Comparison of ENCODE assay signal across 23 cellular contexts in genomic region chr3:45967724-45968123, GRCh38. TPM values are rescaled to one million over a fixed set of nuclear protein-coding genes. Genes with fewer than 3 reads are reported as not detected.
DNase-seq lines count a peak whose midpoint lies in the region; ATAC-seq and TF ChIP-seq lines count a peak whose summit lies in the region.
"Had no signal": no experiment of that assay in that cellular context is flagged by ENCODE, and none has a peak within 500 bp of the region (broad histone marks: within the 10 kb centered on the region; RNA-seq: fewer than 3 reads in every experiment).

No MANE protein-coding gene starts in this region.

- no peaks in the 10 kb centered on the region for H3K27me3 Mint-ChIP-seq in activated naive CD8-positive, alpha-beta T cell treated with anti-CD3 and anti-CD28 coated beads, Interleukin-2, amount 10 ng/mL, durations not matched to agents 7 days and 5 days
- H3K27me3 Mint-ChIP-seq in activated naive CD8-positive, alpha-beta T cell treated with anti-CD3 and anti-CD28 coated beads for 36 hours, result peaks cover 3% of the 10 kb centered on the region
- H3K27me3 Mint-ChIP-seq in activated T-helper 17 cell treated with anti-CD3 and anti-CD28 coated beads, Interleukin-2, amount 50 U/mL, for 72 hours, result no peaks in the 10 kb centered on the region
- no peaks in the 10 kb centered on the region for H3K27me3 Mint-ChIP-seq in nephron progenitor cell (ENCODE audit: low read depth, poor library complexity)
- H3K27me3 Mint-ChIP-seq in stimulated activated memory B cell treated with anti-CD40 and anti-IgM and Interleukin-4, amounts not matched to agents 10 μg/mL and 1 μg/mL and 100 μg/mL, for 72 hours, result no peaks in the 10 kb centered on the region
- H3K27me3 Mint-ChIP-seq: activated naive CD8-positive, alpha-beta T cell treated with anti-CD3 and anti-CD28 coated beads, Interleukin-2, amount 50 U/mL, for 24 hours; CD4-positive, alpha-beta T cell had no signal

- no peaks in the 10 kb centered on the region for H3K27me3 ChIP-seq in vagina
- H3K27me3 ChIP-seq: heart left ventricle had no signal

- H3K27ac ChIP-seq in vagina, result peak overlapping the region; percentile 27
- H3K27ac ChIP-seq: neutrophil had no signal

- peak overlapping the region; percentile 70 for H3K27ac Mint-ChIP-seq in activated naive CD8-positive, alpha-beta T cell treated with anti-CD3 and anti-CD28 coated beads, Interleukin-2, amount 10 ng/mL, durations not matched to agents 7 days and 5 days
- no peak overlapping the region for H3K27ac Mint-ChIP-seq in activated naive CD8-positive, alpha-beta T cell treated with anti-CD3 and anti-CD28 coated beads for 36 hours
- peak overlapping the region; percentile 44 for H3K27ac Mint-ChIP-seq in activated T-helper 17 cell treated with anti-CD3 and anti-CD28 coated beads, Interleukin-2, amount 50 U/mL, for 72 hours
- peak overlapping the region; percentile 68 for H3K27ac Mint-ChIP-seq in nephron progenitor cell
- H3K27ac Mint-ChIP-seq in stimulated activated memory B cell treated with anti-CD40 and anti-IgM and Interleukin-4, amounts not matched to agents 10 μg/mL and 1 μg/mL and 100 μg/mL, for 72 hours, result no peak overlapping the region
- H3K27ac Mint-ChIP-seq: activated naive CD8-positive, alpha-beta T cell treated with anti-CD3 and anti-CD28 coated beads, Interleukin-2, amount 50 U/mL, for 24 hours; CD4-positive, alpha-beta T cell had no signal

- no peaks in the 10 kb centered on the region for H3K9me3 ChIP-seq in vagina
- H3K9me3 ChIP-seq: heart left ventricle, neutrophil had no signal

- TF ChIP-seq CTCF in nephron progenitor cell (IDR thresholded peaks at IDR 0.05), result no peak
- no peak for TF ChIP-seq CTCF in vagina (IDR thresholded peaks at IDR 0.05)

- peaks cover 29% of the 10 kb centered on the region for H3K4me1 ChIP-seq in vagina

- intact Hi-C loops in vagina (cut with DNase I), result no loop called here

- no peak for DNase-seq in activated naive CD8-positive, alpha-beta T cell treated with anti-CD3 and anti-CD28 coated beads, Interleukin-2, amount 10 ng/mL, durations not matched to agents 7 days and 5 days
- DNase-seq in activated naive CD8-positive, alpha-beta T cell treated with anti-CD3 and anti-CD28 coated beads for 36 hours, result no peak
- DNase-seq in nephron progenitor cell, result no peak
- DNase-seq in vagina (ENCODE audit: extremely low spot score in 2 of 2), result no peak
- DNase-seq in HUDEP-2 (lab: John Stamatoyannopoulos, UW; ENCODE audit: unreplicated experiment in 76 of 76), result no peak
- no peak for DNase-seq in cerebellar cortex (ENCODE audit: low spot score)
- DNase-seq: activated naive CD8-positive, alpha-beta T cell treated with anti-CD3 and anti-CD28 coated beads, Interleukin-2, amount 50 U/mL, for 24 hours; CD4-positive, alpha-beta T cell; cortex of kidney; DMS53; NCI-H1694; NCI-H748 treated with DMSO at 0.1 percent for 48 hours; SIG-M5 had no signal

- no peak for ATAC-seq in activated naive CD8-positive, alpha-beta T cell treated with anti-CD3 and anti-CD28 coated beads, Interleukin-2, amount 10 ng/mL, durations not matched to agents 7 days and 5 days (ENCODE audit: low read depth)
- no peak for ATAC-seq in activated T-helper 17 cell treated with anti-CD3 and anti-CD28 coated beads, Interleukin-2, amount 50 U/mL, for 72 hours (replicated peaks)
- no peak for ATAC-seq in stimulated activated memory B cell treated with anti-CD40 and anti-IgM and Interleukin-4, amounts not matched to agents 10 μg/mL and 1 μg/mL and 100 μg/mL, for 72 hours
- ATAC-seq: activated naive CD8-positive, alpha-beta T cell treated with anti-CD3 and anti-CD28 coated beads, Interleukin-2, amount 50 U/mL, for 24 hours; K562; left lobe of liver had no signal

- no peak overlapping the region for H3K4me3 ChIP-seq in vagina
- H3K4me3 ChIP-seq: heart left ventricle, K562 had no signal

- H3K36me3 ChIP-seq in vagina, result peaks cover 0 to 73% of the 10 kb centered on the region in 2 donors

- no peak for TF ChIP-seq POLR2A in vagina (IDR thresholded peaks at IDR 0.05)

- H3K4me3 Mint-ChIP-seq in activated naive CD8-positive, alpha-beta T cell treated with anti-CD3 and anti-CD28 coated beads, Interleukin-2, amount 10 ng/mL, durations not matched to agents 7 days and 5 days, result no peak overlapping the region
- no peak overlapping the region for H3K4me3 Mint-ChIP-seq in activated naive CD8-positive, alpha-beta T cell treated with anti-CD3 and anti-CD28 coated beads for 36 hours
- peak overlapping the region; percentile 63 for H3K4me3 Mint-ChIP-seq in activated T-helper 17 cell treated with anti-CD3 and anti-CD28 coated beads, Interleukin-2, amount 50 U/mL, for 72 hours
- H3K4me3 Mint-ChIP-seq in nephron progenitor cell, result no peak overlapping the region
- no peak overlapping the region for H3K4me3 Mint-ChIP-seq in stimulated activated memory B cell treated with anti-CD40 and anti-IgM and Interleukin-4, amounts not matched to agents 10 μg/mL and 1 μg/mL and 100 μg/mL, for 72 hours
- H3K4me3 Mint-ChIP-seq: activated naive CD8-positive, alpha-beta T cell treated with anti-CD3 and anti-CD28 coated beads, Interleukin-2, amount 50 U/mL, for 24 hours; CD4-positive, alpha-beta T cell had no signal

- peaks cover 70% of the 10 kb centered on the region for H3K4me1 Mint-ChIP-seq in activated naive CD8-positive, alpha-beta T cell treated with anti-CD3 and anti-CD28 coated beads, Interleukin-2, amount 10 ng/mL, durations not matched to agents 7 days and 5 days
- peaks cover 52% of the 10 kb centered on the region for H3K4me1 Mint-ChIP-seq in activated naive CD8-positive, alpha-beta T cell treated with anti-CD3 and anti-CD28 coated beads for 36 hours
- peaks cover 52% of the 10 kb centered on the region for H3K4me1 Mint-ChIP-seq in activated T-helper 17 cell treated with anti-CD3 and anti-CD28 coated beads, Interleukin-2, amount 50 U/mL, for 72 hours
- peaks cover 20% of the 10 kb centered on the region for H3K4me1 Mint-ChIP-seq in nephron progenitor cell
- peaks cover 57% of the 10 kb centered on the region for H3K4me1 Mint-ChIP-seq in stimulated activated memory B cell treated with anti-CD40 and anti-IgM and Interleukin-4, amounts not matched to agents 10 μg/mL and 1 μg/mL and 100 μg/mL, for 72 hours

- POLR2A ChIA-PET in activated naive CD8-positive, alpha-beta T cell treated with anti-CD3 and anti-CD28 coated beads, Interleukin-2, amount 10 ng/mL, durations not matched to agents 7 days and 5 days (lab: Charles Lee), result interaction anchor here (2.9 to 5.1 kb wide), 3 partner anchors 9 to 27 kb away, joined by 15 to 44 read pairs (median 22); partner anchors contain the start of gene FYCO1

- H3K36me3 Mint-ChIP-seq in activated naive CD8-positive, alpha-beta T cell treated with anti-CD3 and anti-CD28 coated beads, Interleukin-2, amount 10 ng/mL, durations not matched to agents 7 days and 5 days, result peaks cover 70% of the 10 kb centered on the region
- peaks cover 58% of the 10 kb centered on the region for H3K36me3 Mint-ChIP-seq in activated naive CD8-positive, alpha-beta T cell treated with anti-CD3 and anti-CD28 coated beads for 36 hours
- H3K36me3 Mint-ChIP-seq in activated T-helper 17 cell treated with anti-CD3 and anti-CD28 coated beads, Interleukin-2, amount 50 U/mL, for 72 hours (ENCODE audit: low read depth), result peaks cover 100% of the 10 kb centered on the region
- peaks cover 58% of the 10 kb centered on the region for H3K36me3 Mint-ChIP-seq in nephron progenitor cell (ENCODE audit: low read depth)
- peaks cover 44% of the 10 kb centered on the region for H3K36me3 Mint-ChIP-seq in stimulated activated memory B cell treated with anti-CD40 and anti-IgM and Interleukin-4, amounts not matched to agents 10 μg/mL and 1 μg/mL and 100 μg/mL, for 72 hours

- no peaks in the 10 kb centered on the region for H3K9me3 Mint-ChIP-seq in activated naive CD8-positive, alpha-beta T cell treated with anti-CD3 and anti-CD28 coated beads, Interleukin-2, amount 10 ng/mL, durations not matched to agents 7 days and 5 days
- H3K9me3 Mint-ChIP-seq in activated naive CD8-positive, alpha-beta T cell treated with anti-CD3 and anti-CD28 coated beads for 36 hours, result no peaks in the 10 kb centered on the region
- H3K9me3 Mint-ChIP-seq in activated T-helper 17 cell treated with anti-CD3 and anti-CD28 coated beads, Interleukin-2, amount 50 U/mL, for 72 hours, result no peaks in the 10 kb centered on the region
- H3K9me3 Mint-ChIP-seq in nephron progenitor cell, result no peaks in the 10 kb centered on the region
- H3K9me3 Mint-ChIP-seq in stimulated activated memory B cell treated with anti-CD40 and anti-IgM and Interleukin-4, amounts not matched to agents 10 μg/mL and 1 μg/mL and 100 μg/mL, for 72 hours, result no peaks in the 10 kb centered on the region
- H3K9me3 Mint-ChIP-seq: activated naive CD8-positive, alpha-beta T cell treated with anti-CD3 and anti-CD28 coated beads, Interleukin-2, amount 50 U/mL, for 24 hours; CD4-positive, alpha-beta T cell had no signal

RNA-seq across cellular contexts. Expression of gene CXCR6, which starts 24.5 kb away (rescaled TPM):
- 10 to 100 TPM; 12.4 to 13.5 TPM for total RNA-seq in activated naive CD8-positive, alpha-beta T cell treated with anti-CD3 and anti-CD28 coated beads, Interleukin-2, amount 10 ng/mL, durations not matched to agents 7 days and 5 days
- under 1 TPM; 0.49 to 0.58 TPM for total RNA-seq in activated naive CD8-positive, alpha-beta T cell treated with anti-CD3 and anti-CD28 coated beads for 36 hours
- total RNA-seq in activated T-helper 17 cell treated with anti-CD3 and anti-CD28 coated beads, Interleukin-2, amount 50 U/mL, for 72 hours, result 10 to 100 TPM; 13.7 to 25.4 TPM
- 9.6 TPM for total RNA-seq in vagina
- total RNA-seq: H1, K562, left lobe of liver had no signal

RNA-seq across cellular contexts. Expression of gene FYCO1, which starts 27.9 kb away (rescaled TPM):
- total RNA-seq in activated naive CD8-positive, alpha-beta T cell treated with anti-CD3 and anti-CD28 coated beads, Interleukin-2, amount 10 ng/mL, durations not matched to agents 7 days and 5 days, result 10 to 100 TPM; 37.9 to 39.1 TPM
- 10 to 100 TPM in 1 of 2 experiments, 1 to 10 TPM in 1; 9.4 to 10.2 TPM for total RNA-seq in activated naive CD8-positive, alpha-beta T cell treated with anti-CD3 and anti-CD28 coated beads for 36 hours
- total RNA-seq in activated T-helper 17 cell treated with anti-CD3 and anti-CD28 coated beads, Interleukin-2, amount 50 U/mL, for 72 hours, result 10 to 100 TPM; 15.5 to 26.2 TPM
- 45.7 TPM for total RNA-seq in vagina

RNA-seq across cellular contexts. Expression of gene XCR1, which starts 59.6 kb away (rescaled TPM):
- not detected for total RNA-seq in activated naive CD8-positive, alpha-beta T cell treated with anti-CD3 and anti-CD28 coated beads, Interleukin-2, amount 10 ng/mL, durations not matched to agents 7 days and 5 days
- not detected for total RNA-seq in activated naive CD8-positive, alpha-beta T cell treated with anti-CD3 and anti-CD28 coated beads for 36 hours
- under 1 TPM; 0.04 to 0.05 TPM for total RNA-seq in activated T-helper 17 cell treated with anti-CD3 and anti-CD28 coated beads, Interleukin-2, amount 50 U/mL, for 72 hours
- not detected for total RNA-seq in vagina
- total RNA-seq: activated CD8-positive, alpha-beta memory T cell treated with anti-CD3 and anti-CD28 coated beads for 36 hours; H1; K562; left lobe of liver; subcutaneous adipose tissue; T-helper 2 cell treated with Interferon-gamma antibody and Interleukin-4, amounts not matched to agents 100 ng/mL and 5 ng/mL, for 36 hours had no signal

Comparison
In these comparisons a context has a peak if more than half of its experiments do, and no peak if none do; other contexts are left out.
1. H3K27ac Mint-ChIP-seq: peak in activated naive CD8-positive, alpha-beta T cell treated with anti-CD3 and anti-CD28 coated beads, Interleukin-2, amount 10 ng/mL, durations not matched to agents 7 days and 5 days (single experiment), activated T-helper 17 cell treated with anti-CD3 and anti-CD28 coated beads, Interleukin-2, amount 50 U/mL, for 72 hours (single experiment) and nephron progenitor cell (single experiment); none in activated naive CD8-positive, alpha-beta T cell treated with anti-CD3 and anti-CD28 coated beads for 36 hours (single experiment) and stimulated activated memory B cell treated with anti-CD40 and anti-IgM and Interleukin-4, amounts not matched to agents 10 μg/mL and 1 μg/mL and 100 μg/mL, for 72 hours (single experiment).